19 cellular contexts compared by ENCODE assay signal in genomic region chrX:15619053-15619772, GRCh38. TPM values are rescaled to one million over a fixed set of nuclear protein-coding genes. Genes with fewer than 3 reads are reported as not detected.
DNase-seq lines count a peak whose midpoint lies in the region; ATAC-seq and TF ChIP-seq lines count a peak whose summit lies in the region.
"Had no signal": no experiment of that assay in that cellular context is flagged by ENCODE, and none has a peak within 500 bp of the region (broad histone marks: within the 10 kb centered on the region; RNA-seq: fewer than 3 reads in every experiment).

No MANE protein-coding gene starts in this region.

- TF ChIP-seq CTCF in hepatocyte (IDR thresholded peaks at IDR 0.05; ENCODE audit: poor library complexity) = no peak
- no peak for TF ChIP-seq CTCF in transverse colon (IDR thresholded peaks at IDR 0.05)

- H3K27me3 ChIP-seq in hepatocyte (no peaks in the 10 kb centered on the region), transverse colon (no peaks in the 10 kb centered on the region)

- H4K20me1 ChIP-seq in hepatocyte (ENCODE audit: insufficient read depth, poor library complexity, severe bottlenecking) = no peaks in the 10 kb centered on the region

- in situ Hi-C loops in transverse colon (cut with MboI; ENCODE audit: low pct_ligation_motif_present in 1 of 4, low pct_unique_long_range_greater_than_20kb in 1 of 4, low sequenced_read_pairs in 3 of 4) = no loop called here

- H3K27ac ChIP-seq in hepatocyte = peak overlapping the region; percentile 78
- H3K27ac ChIP-seq in transverse colon = peak overlapping the region in 3 of 4 donors; percentile 24 to 34 (median 29)
- H3K27ac ChIP-seq: coronary artery, lower lobe of right lung had no signal

- intact Hi-C loops in transverse colon (cut with DNase I; ENCODE audit: low total_unique reads) = no loop called here

- WGBS in hepatocyte (ENCODE audit: low lambda C conversion rate, missing lambda C conversion rate) = 68% methylated on average over 3 of the region's 3 CpGs
- 33 to 58% methylated on average over 1 to 3 of the region's 3 CpGs for WGBS in transverse colon (ENCODE audit: low coverage in 1 of 2), 2 donors

- DNase-seq in NCI-H1436 (lab: John Stamatoyannopoulos, UW) (peak; percentile 1), NCI-H1436 treated with DMSO at 0.1 percent for 48 hours (lab: John Stamatoyannopoulos, UW) (no peak), T1000 (lab: John Stamatoyannopoulos, UW) (peak; percentile 13), hepatocyte (ENCODE audit: low spot score) (peak; percentile 78), transverse colon (peak; percentile 11)
- no peak for DNase-seq in activated T-cell treated with anti-CD3 and anti-CD28 coated beads, Interleukin-2, amount 50 U/mL, for 1 hour
- DNase-seq: activated CD8-positive, alpha-beta T cell treated with anti-CD3 and anti-CD28 coated beads, Interleukin-2, amount 10 ng/mL, durations not matched to agents 7 days and 5 days; activated naive CD4-positive, alpha-beta T cell treated with anti-CD3 and anti-CD28 coated beads, Interleukin-2, amount 10 ng/mL, durations not matched to agents 7 days and 5 days; DMS 273 treated with DMSO at 0.1 percent for 48 hours; foreskin melanocyte; HFFc6; KG1; lower lobe of right lung; T-helper 9 cell had no signal

- TF ChIP-seq POLR2A in transverse colon (IDR thresholded peaks at IDR 0.05) = no peak

- H3K4me3 ChIP-seq in hepatocyte = no peak overlapping the region
- no peak overlapping the region for H3K4me3 ChIP-seq in transverse colon
- H3K4me3 ChIP-seq: coronary artery, lower lobe of right lung had no signal

- no peak for TF ChIP-seq EP300 in transverse colon (IDR thresholded peaks at IDR 0.05; ENCODE audit: low read depth)

- H3K79me2 ChIP-seq in hepatocyte = no peaks in the 10 kb centered on the region

- no peaks in the 10 kb centered on the region for H3K9me2 ChIP-seq in hepatocyte (replicated peaks; ENCODE audit: insufficient read depth)

- peak overlapping the region; percentile 48 for H3K4me2 ChIP-seq in hepatocyte

- H3K36me3 ChIP-seq in hepatocyte (replicated peaks; ENCODE audit: insufficient read depth, low read depth) (no peaks in the 10 kb centered on the region), transverse colon (no peaks in the 10 kb centered on the region)
- H3K36me3 ChIP-seq: lower lobe of right lung had no signal

- ATAC-seq in HG03097 (IDR thresholded peaks at IDR 0.05; ENCODE audit: low FRiP score, unreplicated experiment) (no peak), HG03139 (IDR thresholded peaks at IDR 0.05; ENCODE audit: unreplicated experiment) (no peak)
- ATAC-seq: activated CD8-positive, alpha-beta T cell treated with anti-CD3 and anti-CD28 coated beads, Interleukin-2, amount 10 ng/mL, durations not matched to agents 7 days and 5 days; Panc1 had no signal

- H3K9me3 ChIP-seq in hepatocyte (ENCODE audit: low read depth) (no peaks in the 10 kb centered on the region), transverse colon (no peaks in the 10 kb centered on the region)
- H3K9me3 ChIP-seq: lower lobe of right lung had no signal

- H2AFZ ChIP-seq in hepatocyte = no peak overlapping the region

- H3K4me1 ChIP-seq in hepatocyte (ENCODE audit: insufficient read depth) = peaks cover 12% of the 10 kb centered on the region
- H3K4me1 ChIP-seq in transverse colon = no peaks in the 10 kb centered on the region
- H3K4me1 ChIP-seq: lower lobe of right lung had no signal

RNA-seq across cellular contexts. Expression of gene ACE2, which starts 18.5 kb away (rescaled TPM):
- total RNA-seq in hepatocyte (47.8 and 49.9 TPM in 2 replicates), transverse colon (10 to 100 TPM; 10.5 to 50.4 (median 32.1) TPM)
- 12.5 and 16.5 TPM in 2 replicates for polyA plus RNA-seq in hepatocyte
- total RNA-seq: A673; activated CD8-positive, alpha-beta T cell treated with anti-CD3 and anti-CD28 coated beads, Interleukin-2, amount 10 ng/mL, durations not matched to agents 7 days and 5 days; HFFc6 had no signal

RNA-seq across cellular contexts. Expression of gene CLTRN, which starts 45.4 kb away (rescaled TPM):
- total RNA-seq in hepatocyte = 30.5 and 37.4 TPM in 2 replicates
- polyA plus RNA-seq in hepatocyte = 22.7 and 32.6 TPM in 2 replicates
- under 1 TPM in 1 of 4 donors, not detected in 3; 0.48 TPM for total RNA-seq in transverse colon
- total RNA-seq: A673; activated CD8-positive, alpha-beta T cell treated with anti-CD3 and anti-CD28 coated beads, Interleukin-2, amount 10 ng/mL, durations not matched to agents 7 days and 5 days had no signal

Comparison
In these comparisons a context has a peak if more than half of its experiments do, and no peak if none do; other contexts are left out.
1. DNase-seq: peak in NCI-H1436 (single experiment), T1000 (single experiment), hepatocyte (single experiment) and transverse colon (single experiment); none in NCI-H1436 treated with DMSO at 0.1 percent for 48 hours (single experiment) and activated T-cell treated with anti-CD3 and anti-CD28 coated beads, Interleukin-2, amount 50 U/mL, for 1 hour (single experiment).
2. RNA of gene CLTRN, which starts 45.4 kb away (total RNA-seq): 30.5 to 37.4 TPM in hepatocyte; 0.48 TPM in transverse colon; every median in the first group is over 10 times any median in the second.